In genomic region chr11:61161190-61162091, GRCh38 we compare ENCODE assay signal across 8 cellular contexts. TPM values are rescaled to one million over a fixed set of nuclear protein-coding genes. Genes with fewer than 3 reads are reported as not detected.
DNase-seq lines count a peak whose midpoint lies in the region; ATAC-seq, FAIRE-seq and TF ChIP-seq lines count a peak whose summit lies in the region.

TSS of gene VPS37C (minus strand) at chr11:61161426. CDS start at chr11:61138829, 22,597 bp downstream.

- ATAC-seq in HG02763 (IDR thresholded peaks at IDR 0.05; ENCODE audit: unreplicated experiment) (peak; percentile 78), Right ventricle myocardium superior (ENCODE audit: poor library complexity) (peak; percentile 98)

- TF ChIP-seq EP300 in tibial nerve (IDR thresholded peaks at IDR 0.05), result no peak

- peaks cover 6% of the 10 kb centered on the region for H3K27me3 ChIP-seq in adipocyte (replicated peaks; ENCODE audit: control insufficient read depth, insufficient read depth, low read length)
- H3K27me3 ChIP-seq in trophoblast cell (ENCODE audit: insufficient read depth, low read length), result no peaks in the 10 kb centered on the region
- no peaks in the 10 kb centered on the region for H3K27me3 ChIP-seq in tibial nerve

- intact Hi-C loops in Right ventricle myocardium superior (cut with DNase I), result no loop called here

- peaks cover 13% of the 10 kb centered on the region for H3K79me2 ChIP-seq in trophoblast cell (ENCODE audit: control insufficient read depth, insufficient read depth, low read length, poor library complexity)

- no CpG with 5 or more reads among the region's 85 CpGs for WGBS in trophoblast cell (ENCODE audit: extremely low coverage, insufficient coverage, insufficient read length)
- 1 to 2% methylated on average over 29 to 52 of the region's 85 CpGs for WGBS in tibial nerve, 2 donors

- peak within 1 kb of the TSS; percentile 94 for H2AK5ac ChIP-seq in trophoblast cell (ENCODE audit: low read length)

- peak within 1 kb of the TSS; percentile 98 for H3K4ac ChIP-seq in trophoblast cell (ENCODE audit: low read depth, low read length)

- H3K14ac ChIP-seq in trophoblast cell (ENCODE audit: low read length), result peak within 1 kb of the TSS; percentile 100

- DNase-seq in GM12892 (ENCODE audit: insufficient read length) (peak; percentile 94), NCI-H1417 (lab: John Stamatoyannopoulos, UW) (peak; percentile 91 to 100 (median 98)), SW 1271 (lab: John Stamatoyannopoulos, UW) (peak; percentile 67 to 79), adipocyte (ENCODE audit: low read depth) (peak; percentile 96), Right ventricle myocardium superior (peak; percentile 92), trophoblast cell (peak; percentile 82 to 93), tibial nerve (ENCODE audit: low spot score in 2 of 2) (peak; percentile 73 to 81)

- H3K79me1 ChIP-seq in trophoblast cell (ENCODE audit: low read length), result peaks cover 22% of the 10 kb centered on the region

- H3K36me3 ChIP-seq in adipocyte (ENCODE audit: control insufficient read depth, insufficient read depth, low read length, severe bottlenecking) (peaks cover 4% of the 10 kb centered on the region), trophoblast cell (ENCODE audit: control insufficient read depth in 1 of 2, insufficient read depth in 2 of 2, low read length in 2 of 2) (no peaks in the 10 kb centered on the region), tibial nerve (peaks cover 0 to 12% (median 0%) of the 10 kb centered on the region in 3 donors)

- H3K9ac ChIP-seq in adipocyte (ENCODE audit: low read length) (peak within 1 kb of the TSS; percentile 91), trophoblast cell (ENCODE audit: low read length) (peak within 1 kb of the TSS; percentile 90)

- H2AFZ ChIP-seq in trophoblast cell (ENCODE audit: insufficient read depth, low read length, poor library complexity), result peak within 1 kb of the TSS; percentile 97

- peak within 1 kb of the TSS; percentile 95 for H3K4me3 ChIP-seq in adipocyte (ENCODE audit: low read length)
- H3K4me3 ChIP-seq in trophoblast cell (ENCODE audit: low read depth, low read length), result peak within 1 kb of the TSS; percentile 88
- H3K4me3 ChIP-seq in tibial nerve, result peak within 1 kb of the TSS; percentile 81 to 90 (median 88)

- peak within 1 kb of the TSS; percentile 99 for H2BK120ac ChIP-seq in trophoblast cell (ENCODE audit: insufficient read depth, low read length, poor library complexity)

- H4K12ac ChIP-seq in trophoblast cell (ENCODE audit: low read depth, low read length), result peak within 1 kb of the TSS; percentile 99

- H2BK5ac ChIP-seq in trophoblast cell (ENCODE audit: low read depth, low read length, poor library complexity), result peak within 1 kb of the TSS; percentile 99

- H4K91ac ChIP-seq in trophoblast cell (ENCODE audit: low read depth, low read length), result peak within 1 kb of the TSS; percentile 100

- H4K8ac ChIP-seq in trophoblast cell (ENCODE audit: low read depth, low read length), result peak within 1 kb of the TSS; percentile 100

- peak within 1 kb of the TSS; percentile 99 for H3K27ac ChIP-seq in trophoblast cell (ENCODE audit: low read depth, low read length)
- peak within 1 kb of the TSS; percentile 92 to 98 (median 96) for H3K27ac ChIP-seq in tibial nerve

- peak within 1 kb of the TSS; percentile 93 for H3K4me2 ChIP-seq in trophoblast cell (ENCODE audit: low read length)

- TF ChIP-seq POLR2A in GM12892 (IDR thresholded peaks at IDR 0.05; ENCODE audit: low read depth, low read length) (peak; percentile 72; the same call in 1 of the 2 replicates), tibial nerve (IDR thresholded peaks at IDR 0.05) (peak in 1 of 2 donors; percentile 71)

- peak; percentile 98 for FAIRE-seq in GM12892 (lab: Jason Lieb, UNC)

- H3K23ac ChIP-seq in trophoblast cell (ENCODE audit: low read length), result no peak within 1 kb of the TSS

- TF ChIP-seq CTCF in tibial nerve (IDR thresholded peaks at IDR 0.05), result peak; percentile 13 to 82 (median 25)

- peak within 1 kb of the TSS; percentile 100 for H3K18ac ChIP-seq in trophoblast cell (ENCODE audit: low read length)

- H2BK12ac ChIP-seq in trophoblast cell (ENCODE audit: low read length), result peak within 1 kb of the TSS; percentile 78

- H3K4me1 ChIP-seq in adipocyte (ENCODE audit: control insufficient read depth, insufficient read depth, low read length), result peaks cover 35% of the 10 kb centered on the region
- H3K4me1 ChIP-seq in trophoblast cell (ENCODE audit: control insufficient read depth in 1 of 2, insufficient read depth in 2 of 2, low read length in 2 of 2), result peaks cover 11 to 18% of the 10 kb centered on the region in 2 experiments
- H3K4me1 ChIP-seq in tibial nerve, result peaks cover 0 to 39% (median 23%) of the 10 kb centered on the region in 4 donors

- no peaks in the 10 kb centered on the region for H3K9me3 ChIP-seq in adipocyte (ENCODE audit: control insufficient read depth, low read length)
- H3K9me3 ChIP-seq in trophoblast cell (ENCODE audit: insufficient read depth, low read depth, low read length), result no peaks in the 10 kb centered on the region
- no peaks in the 10 kb centered on the region for H3K9me3 ChIP-seq in tibial nerve

RNA-seq across cellular contexts. Expression of gene VPS37C, which starts in this region (rescaled TPM):
- polyA plus RNA-seq in GM12892 (2012; ENCODE audit: missing spikeins), result 6.6 TPM
- total RNA-seq in Right ventricle myocardium superior (14.3 TPM), tibial nerve (10 to 100 TPM; 11.8 to 22.2 (median 13.6) TPM)
- polyA plus RNA-seq in trophoblast cell (2013), result 26.9 and 27.6 TPM in 2 replicates

Comparison
In these comparisons a context has a peak if more than half of its experiments do, and no peak if none do; other contexts are left out.
1. Peak in every context shown above with its lines: DNase-seq, ATAC-seq, H3K4me3 ChIP-seq and H3K27ac ChIP-seq.